In genomic region chr1:47313915-47314664, GRCh38 we compare ENCODE assay signal across 7 cellular contexts. TPM values are rescaled to one million over a fixed set of nuclear protein-coding genes. Genes with fewer than 3 reads are reported as not detected.
DNase-seq lines count a peak whose midpoint lies in the region; ATAC-seq, FAIRE-seq and TF ChIP-seq lines count a peak whose summit lies in the region.

Gene STIL (minus strand): TSS chr1:47314147. CDS start chr1:47310319, 3,828 bp downstream.

- peak; percentile 99 for FAIRE-seq in GM12878 (lab: Jason Lieb, UNC)

- H3K4me1 ChIP-seq in GM12878 (ENCODE audit: control insufficient read depth, insufficient read depth, low read length), result no peaks in the 10 kb centered on the region

- intact Hi-C loops in GM12878 (cut with micrococcal nuclease; ENCODE audit: unreplicated experiment), result loop anchor here (1.0 kb wide), 1 partner anchor 19 kb away; the partner anchor contains the start of gene CMPK1

- peak; percentile 89 for TF ChIP-seq POLR2A in GM12878 (IDR thresholded peaks at IDR 0.05; ENCODE audit: low read depth, low read length)

- peak within 1 kb of the TSS; percentile 94 for H3K27ac ChIP-seq in GM12878 (ENCODE audit: control insufficient read depth, insufficient read depth)

- RAD21 ChIA-PET in GM12878 (lab: Charles Lee; ENCODE audit: unreplicated experiment), result interaction anchor here (0.9 to 1.5 kb wide), 4 partner anchors 10 to 123 kb away, joined by 3 to 13 read pairs (median 6); partner anchors contain the start of genes CMPK1 and FOXD2

- H2AFZ ChIP-seq in GM12878 (ENCODE audit: control insufficient read depth, low read depth, low read length), result peak within 1 kb of the TSS; percentile 91

- POLR2A ChIA-PET in GM12878 (lab: Charles Lee), result interaction anchor here (0.8 to 2.1 kb wide), 5 partner anchors 10 to 25 kb away, joined by 3 to 19 read pairs (median 5); partner anchors contain the start of gene CMPK1

- CTCF ChIA-PET in GM12878 (lab: Yijun Ruan, JAX), result interaction anchor here (0.8 to 1.9 kb wide), 11 partner anchors 10 to 135 kb away, joined by 3 to 14 read pairs (median 4); partner anchors contain the start of gene CMPK1

- TF ChIP-seq EP300 in GM12878 (IDR thresholded peaks at IDR 0.05; ENCODE audit: borderline replicate concordance in 1 of 2, control insufficient read depth in 1 of 2, low read depth in 2 of 2, low read length in 2 of 2), result peak in 1 of 2 experiments; percentile 39; a peak in 1 of 4 replicates

- DNase-seq in NCI-H2081 (lab: John Stamatoyannopoulos, UW), result peak; percentile 100
- DNase-seq in T1000 (lab: John Stamatoyannopoulos, UW), result peak; percentile 99
- DNase-seq in GM12878 (ENCODE audit: low read depth, low spot score), result peak; percentile 96
- DNase-seq in hippocampal formation (lab: John Stamatoyannopoulos, UW), result peak; percentile 96 to 98
- DNase-seq in retina, result peak; percentile 98

- ATAC-seq in GM18508 (IDR thresholded peaks at IDR 0.05; ENCODE audit: insufficient read depth, unreplicated experiment) (peak; percentile 93), HG03025 (IDR thresholded peaks at IDR 0.05; ENCODE audit: low FRiP score, unreplicated experiment) (peak; percentile 96), GM12878 (peak; percentile 99)

- H3K36me3 ChIP-seq in GM12878 (ENCODE audit: control insufficient read depth in 2 of 2, insufficient read depth in 2 of 2, low read length in 1 of 2), result no peaks in the 10 kb centered on the region

- SMC1A ChIA-PET in GM12878 (lab: Charles Lee; ENCODE audit: uncharacterized antibody, unreplicated experiment), result interaction anchor here (0.7 to 1.9 kb wide), 10 partner anchors 10 to 51 kb away, joined by 3 to 10 read pairs (median 4); partner anchors contain the start of gene CMPK1

- TF ChIP-seq RAD21 in GM12878 (IDR thresholded peaks at IDR 0.05; ENCODE audit: insufficient read depth, low read depth, low read length), result no peak

- peak within 1 kb of the TSS; percentile 97 for H3K9ac ChIP-seq in GM12878 (ENCODE audit: control insufficient read depth, insufficient read depth, low read length)

- H3K27me3 ChIP-seq in GM12878 (replicated peaks in 1 of 2; ENCODE audit: control insufficient read depth in 2 of 2, insufficient read depth in 2 of 2, low read length in 1 of 2), result no peaks in the 10 kb centered on the region

- WGBS in GM12878 (ENCODE audit: insufficient coverage, insufficient replicate concordance, low lambda C conversion rate, missing lambda C conversion rate), result 1% methylated on average over 54 of the region's 54 CpGs

- peak within 1 kb of the TSS; percentile 86 for H3K4me2 ChIP-seq in GM12878 (ENCODE audit: control insufficient read depth, insufficient read depth)

- peak within 1 kb of the TSS; percentile 86 for H3K4me3 ChIP-seq in GM12878

- no TSS peak for BruUV-seq in GM12878 (replicated peaks; lab: Mats Ljungman, UMichigan)

- no peaks in the 10 kb centered on the region for H3K9me3 ChIP-seq in GM12878 (replicated peaks; ENCODE audit: control insufficient read depth, insufficient read depth, low read length)

- H3K79me2 ChIP-seq in GM12878 (ENCODE audit: control insufficient read depth, insufficient read depth, low read length), result peaks cover 43% of the 10 kb centered on the region

- no peaks in the 10 kb centered on the region for H4K20me1 ChIP-seq in GM12878 (ENCODE audit: control insufficient read depth, insufficient read depth)

- in situ Hi-C loops in GM12878 (cut with MboI), result no loop called here

- no peak for TF ChIP-seq CTCF in GM12878 (IDR thresholded peaks at IDR 0.05 in 2 of 3, conservative IDR thresholded peaks at IDR 0.05 in 1 of 3; ENCODE audit: control insufficient read depth in 2 of 3, extremely low read depth in 1 of 3, insufficient read depth in 1 of 3, low read depth in 3 of 3, low read length in 3 of 3)

TF ChIP-seq in GM12878, 131 proteins besides CTCF, POLR2A, EP300 and RAD21 (continues in another document):
- TF ChIP-seq ZNF217 (IDR thresholded peaks at IDR 0.05), result no peak
- TF ChIP-seq CEBPB (IDR thresholded peaks at IDR 0.05; ENCODE audit: borderline replicate concordance in 1 of 2, low read depth in 2 of 2, low read length in 2 of 2), result no peak
- TF ChIP-seq SPI1 (IDR thresholded peaks at IDR 0.05; ENCODE audit: borderline replicate concordance, insufficient read depth, low read depth, low read length), result peak; percentile 13; the same call in 1 of the 2 replicates
- TF ChIP-seq ELK1 (IDR thresholded peaks at IDR 0.05; ENCODE audit: low read depth, low read length), result peak; percentile 45
- TF ChIP-seq NFIC (IDR thresholded peaks at IDR 0.05; ENCODE audit: low read depth, low read length), result peak; percentile 24; the same call in 1 of the 2 replicates
- TF ChIP-seq STAT1 (conservative IDR thresholded peaks at IDR 0.05), result no peak
- TF ChIP-seq ZBTB40 (IDR thresholded peaks at IDR 0.05; ENCODE audit: borderline replicate concordance), result peak; percentile 77; the same call in 1 of the 2 replicates
- TF ChIP-seq DPF2 (IDR thresholded peaks at IDR 0.05), result peak; percentile 37; the same call in 1 of the 2 replicates
- TF ChIP-seq SIN3A (IDR thresholded peaks at IDR 0.05; ENCODE audit: low read depth, low read length), result peak; percentile 99

RNA-seq across cellular contexts. Expression of gene STIL, which starts in this region (rescaled TPM):
- total RNA-seq in GM12878 (2013; cell fraction: nucleolus; rRNA removed), result 48.8 and 58.6 TPM in 2 replicates
- total RNA-seq in GM12878 (2014; rRNA removed), result 26.3 and 33.1 TPM in 2 replicates
- total RNA-seq in GM12878 (2014; rRNA removed; fragmentation: Illumina TruSeq; extraction: Trizol), result 31.1 and 32.8 TPM in 2 replicates
- 22.9 and 23.3 TPM in 2 replicates for total RNA-seq in GM12878 (2021)
- polyA plus RNA-seq in GM12878 (2011; ENCODE audit: low read depth), result 5.2 TPM
- polyA plus RNA-seq in GM12878 (2011; rRNA removed), result 35.1 and 42.7 TPM in 2 replicates
- polyA plus RNA-seq in GM12878 (2011; cell fraction: cytosol; rRNA removed), result 19.6 and 22.3 TPM in 2 replicates
- 16.8 and 16.9 TPM in 2 replicates for polyA plus RNA-seq in GM12878 (2011; cell fraction: nucleus; rRNA removed)
- polyA plus RNA-seq in GM12878 (2012), result 6.5 and 8.5 TPM in 2 replicates
- 28.5 and 34.1 TPM in 2 replicates for polyA plus RNA-seq in GM12878 (2014; fragmentation: Illumina TruSeq; extraction: Trizol)
- 1 to 10 TPM; 6.0 to 6.3 TPM for polyA plus RNA-seq in GM12878 (2014; fragmentation: Nextera tagmentation; extraction: Ambion mirVana)
- 17.1 and 18.2 TPM in 2 replicates for polyA plus RNA-seq in GM12878 (2014; rRNA removed)
- polyA plus RNA-seq in GM12878 (2016; fragmentation: Nextera tagmentation; extraction: Ambion mirVana), result 10 to 100 TPM; 26.8 to 30.0 TPM
- 76.8 and 103 TPM in 2 replicates for polyA minus RNA-seq in GM12878 (2011; rRNA and poly(A)+ RNA removed)
- polyA minus RNA-seq in GM12878 (2011; cell fraction: cytosol; rRNA and poly(A)+ RNA removed), result 17.2 and 17.4 TPM in 2 replicates
- polyA minus RNA-seq in GM12878 (2011; cell fraction: nucleus; rRNA and poly(A)+ RNA removed), result 17.2 and 26.0 TPM in 2 replicates

Comparison
In these comparisons a context has a peak if more than half of its experiments do, and no peak if none do; other contexts are left out.
1. Peak in every context shown above with its lines: DNase-seq, ATAC-seq, H3K4me3 ChIP-seq and H3K27ac ChIP-seq.